24 cellular contexts compared by ENCODE assay signal in the genomic region with DNA sequence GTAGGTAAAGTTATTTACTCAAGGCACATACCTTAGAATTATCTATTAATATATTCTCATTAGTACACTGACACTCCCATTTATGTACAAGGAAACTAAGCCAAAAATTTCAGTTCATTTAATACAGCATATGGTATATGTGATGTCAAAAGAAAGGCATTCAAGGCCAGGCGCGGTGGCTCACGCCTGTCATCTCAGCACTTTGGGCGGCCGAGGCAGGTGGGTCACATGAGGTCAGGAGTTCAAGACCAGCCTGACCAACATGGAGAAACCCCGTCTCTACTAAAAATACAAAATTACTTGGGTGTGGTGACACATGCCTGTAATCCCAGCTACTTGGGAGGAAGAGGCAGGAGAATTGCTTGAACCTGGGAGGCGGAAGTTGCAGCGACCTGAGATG.
"Had no signal": no experiment of that assay in that cellular context is flagged by ENCODE, and none has a peak within 500 bp of the region (broad histone marks: within the 10 kb centered on the region; RNA-seq: fewer than 3 reads in every experiment).

No MANE protein-coding gene starts in this region.

- H3K4me3 ChIP-seq: colonic mucosa, coronary artery, dorsolateral prefrontal cortex, esophagus muscularis mucosa, esophagus squamous epithelium, gastrocnemius medialis, gastroesophageal sphincter, heart right ventricle had no signal

- H3K27me3 Mint-ChIP-seq: dendritic cell treated with granulocyte-macrophage colony-stimulating factor and Interleukin-4, amounts not matched to agents 40 ng/mL and 50 ng/mL, for 4 days; effector memory CD8-positive, alpha-beta T cell had no signal

- H3K4me3 Mint-ChIP-seq: dendritic cell treated with granulocyte-macrophage colony-stimulating factor and Interleukin-4, amounts not matched to agents 40 ng/mL and 50 ng/mL, for 4 days; effector memory CD8-positive, alpha-beta T cell; endodermal cell had no signal

- H3K27me3 ChIP-seq: colonic mucosa, esophagus muscularis mucosa, esophagus squamous epithelium, gastrocnemius medialis, gastroesophageal sphincter, heart right ventricle had no signal

- H3K27ac Mint-ChIP-seq: dendritic cell treated with granulocyte-macrophage colony-stimulating factor and Interleukin-4, amounts not matched to agents 40 ng/mL and 50 ng/mL, for 4 days; effector memory CD8-positive, alpha-beta T cell; endodermal cell had no signal

- H3K4me1 Mint-ChIP-seq: endodermal cell had no signal

- H3K36me3 ChIP-seq: colonic mucosa, esophagus muscularis mucosa, esophagus squamous epithelium, gastrocnemius medialis, gastroesophageal sphincter, heart right ventricle had no signal

- H3K9me3 ChIP-seq: colonic mucosa, esophagus muscularis mucosa, esophagus squamous epithelium, gastrocnemius medialis, gastroesophageal sphincter, heart right ventricle had no signal

- ATAC-seq: effector memory CD8-positive, alpha-beta T cell; esophagus mucosa; foreskin keratinocyte; gastrocnemius medialis; gastroesophageal sphincter; heart right ventricle had no signal

- H3K4me1 ChIP-seq: colonic mucosa, esophagus muscularis mucosa, esophagus squamous epithelium, foreskin keratinocyte, gastrocnemius medialis, gastroesophageal sphincter, heart right ventricle had no signal

- DNase-seq: colonic mucosa; cortex of kidney; dermis blood vessel endothelial cell; dorsolateral prefrontal cortex; effector CD4-positive, alpha-beta T cell; effector CD8-positive, alpha-beta T cell; effector memory CD4-positive, alpha-beta T cell; effector memory CD8-positive, alpha-beta T cell; endodermal cell; erythroblast; esophagus squamous epithelium; foreskin fibroblast; foreskin keratinocyte; foreskin melanocyte; gastrocnemius medialis; glutamatergic neuron; head of caudate nucleus; heart right ventricle had no signal

- H3K9me3 Mint-ChIP-seq: dendritic cell treated with granulocyte-macrophage colony-stimulating factor and Interleukin-4, amounts not matched to agents 40 ng/mL and 50 ng/mL, for 4 days; endodermal cell had no signal

- H3K27ac ChIP-seq: colonic mucosa, coronary artery, dorsolateral prefrontal cortex, epithelial cell of prostate, esophagus muscularis mucosa, esophagus squamous epithelium, foreskin keratinocyte, gastrocnemius medialis, gastroesophageal sphincter, heart right ventricle had no signal
